1 cellular context compared by ENCODE assay signal in the genomic region with DNA sequence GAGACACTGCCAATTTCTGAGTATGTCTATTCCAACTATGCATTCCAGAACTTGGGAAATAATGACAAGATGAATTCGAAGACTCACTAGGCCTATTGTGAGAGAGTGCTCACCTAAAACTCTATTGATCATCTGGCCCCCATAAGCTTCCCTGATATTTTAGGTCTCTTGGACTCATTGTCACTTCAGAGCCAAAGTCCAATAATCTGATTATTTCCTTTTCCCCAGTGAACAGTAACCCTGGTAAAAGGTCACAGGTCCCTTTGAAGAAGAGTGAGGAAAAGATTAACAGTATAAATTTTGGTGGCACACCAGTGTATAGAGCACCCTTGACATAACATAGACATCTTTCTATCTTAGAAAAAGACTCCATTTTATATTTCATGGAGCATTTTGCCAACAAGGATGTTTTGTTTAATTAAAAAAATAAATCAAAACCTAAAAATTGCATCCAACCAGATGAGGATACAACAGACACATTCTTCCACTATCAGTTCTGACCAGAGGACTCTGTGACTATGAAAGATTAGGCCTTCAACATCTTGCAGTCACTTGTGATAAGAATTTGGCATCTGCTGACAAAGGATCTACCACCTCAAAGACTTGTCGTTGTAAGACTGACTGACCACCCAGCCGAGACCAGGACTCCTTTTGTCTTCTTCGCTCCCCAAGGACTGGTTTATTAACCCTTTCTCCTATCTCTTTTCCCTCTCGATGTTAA.
TF ChIP-seq lines count a peak whose summit lies in the region.

No MANE protein-coding gene starts in this region.

TF ChIP-seq in K562, 482 proteins besides CTCF, POLR2A, EP300 and RAD21 (continued from another document and continues in another):
- TF ChIP-seq, protein P1, sequence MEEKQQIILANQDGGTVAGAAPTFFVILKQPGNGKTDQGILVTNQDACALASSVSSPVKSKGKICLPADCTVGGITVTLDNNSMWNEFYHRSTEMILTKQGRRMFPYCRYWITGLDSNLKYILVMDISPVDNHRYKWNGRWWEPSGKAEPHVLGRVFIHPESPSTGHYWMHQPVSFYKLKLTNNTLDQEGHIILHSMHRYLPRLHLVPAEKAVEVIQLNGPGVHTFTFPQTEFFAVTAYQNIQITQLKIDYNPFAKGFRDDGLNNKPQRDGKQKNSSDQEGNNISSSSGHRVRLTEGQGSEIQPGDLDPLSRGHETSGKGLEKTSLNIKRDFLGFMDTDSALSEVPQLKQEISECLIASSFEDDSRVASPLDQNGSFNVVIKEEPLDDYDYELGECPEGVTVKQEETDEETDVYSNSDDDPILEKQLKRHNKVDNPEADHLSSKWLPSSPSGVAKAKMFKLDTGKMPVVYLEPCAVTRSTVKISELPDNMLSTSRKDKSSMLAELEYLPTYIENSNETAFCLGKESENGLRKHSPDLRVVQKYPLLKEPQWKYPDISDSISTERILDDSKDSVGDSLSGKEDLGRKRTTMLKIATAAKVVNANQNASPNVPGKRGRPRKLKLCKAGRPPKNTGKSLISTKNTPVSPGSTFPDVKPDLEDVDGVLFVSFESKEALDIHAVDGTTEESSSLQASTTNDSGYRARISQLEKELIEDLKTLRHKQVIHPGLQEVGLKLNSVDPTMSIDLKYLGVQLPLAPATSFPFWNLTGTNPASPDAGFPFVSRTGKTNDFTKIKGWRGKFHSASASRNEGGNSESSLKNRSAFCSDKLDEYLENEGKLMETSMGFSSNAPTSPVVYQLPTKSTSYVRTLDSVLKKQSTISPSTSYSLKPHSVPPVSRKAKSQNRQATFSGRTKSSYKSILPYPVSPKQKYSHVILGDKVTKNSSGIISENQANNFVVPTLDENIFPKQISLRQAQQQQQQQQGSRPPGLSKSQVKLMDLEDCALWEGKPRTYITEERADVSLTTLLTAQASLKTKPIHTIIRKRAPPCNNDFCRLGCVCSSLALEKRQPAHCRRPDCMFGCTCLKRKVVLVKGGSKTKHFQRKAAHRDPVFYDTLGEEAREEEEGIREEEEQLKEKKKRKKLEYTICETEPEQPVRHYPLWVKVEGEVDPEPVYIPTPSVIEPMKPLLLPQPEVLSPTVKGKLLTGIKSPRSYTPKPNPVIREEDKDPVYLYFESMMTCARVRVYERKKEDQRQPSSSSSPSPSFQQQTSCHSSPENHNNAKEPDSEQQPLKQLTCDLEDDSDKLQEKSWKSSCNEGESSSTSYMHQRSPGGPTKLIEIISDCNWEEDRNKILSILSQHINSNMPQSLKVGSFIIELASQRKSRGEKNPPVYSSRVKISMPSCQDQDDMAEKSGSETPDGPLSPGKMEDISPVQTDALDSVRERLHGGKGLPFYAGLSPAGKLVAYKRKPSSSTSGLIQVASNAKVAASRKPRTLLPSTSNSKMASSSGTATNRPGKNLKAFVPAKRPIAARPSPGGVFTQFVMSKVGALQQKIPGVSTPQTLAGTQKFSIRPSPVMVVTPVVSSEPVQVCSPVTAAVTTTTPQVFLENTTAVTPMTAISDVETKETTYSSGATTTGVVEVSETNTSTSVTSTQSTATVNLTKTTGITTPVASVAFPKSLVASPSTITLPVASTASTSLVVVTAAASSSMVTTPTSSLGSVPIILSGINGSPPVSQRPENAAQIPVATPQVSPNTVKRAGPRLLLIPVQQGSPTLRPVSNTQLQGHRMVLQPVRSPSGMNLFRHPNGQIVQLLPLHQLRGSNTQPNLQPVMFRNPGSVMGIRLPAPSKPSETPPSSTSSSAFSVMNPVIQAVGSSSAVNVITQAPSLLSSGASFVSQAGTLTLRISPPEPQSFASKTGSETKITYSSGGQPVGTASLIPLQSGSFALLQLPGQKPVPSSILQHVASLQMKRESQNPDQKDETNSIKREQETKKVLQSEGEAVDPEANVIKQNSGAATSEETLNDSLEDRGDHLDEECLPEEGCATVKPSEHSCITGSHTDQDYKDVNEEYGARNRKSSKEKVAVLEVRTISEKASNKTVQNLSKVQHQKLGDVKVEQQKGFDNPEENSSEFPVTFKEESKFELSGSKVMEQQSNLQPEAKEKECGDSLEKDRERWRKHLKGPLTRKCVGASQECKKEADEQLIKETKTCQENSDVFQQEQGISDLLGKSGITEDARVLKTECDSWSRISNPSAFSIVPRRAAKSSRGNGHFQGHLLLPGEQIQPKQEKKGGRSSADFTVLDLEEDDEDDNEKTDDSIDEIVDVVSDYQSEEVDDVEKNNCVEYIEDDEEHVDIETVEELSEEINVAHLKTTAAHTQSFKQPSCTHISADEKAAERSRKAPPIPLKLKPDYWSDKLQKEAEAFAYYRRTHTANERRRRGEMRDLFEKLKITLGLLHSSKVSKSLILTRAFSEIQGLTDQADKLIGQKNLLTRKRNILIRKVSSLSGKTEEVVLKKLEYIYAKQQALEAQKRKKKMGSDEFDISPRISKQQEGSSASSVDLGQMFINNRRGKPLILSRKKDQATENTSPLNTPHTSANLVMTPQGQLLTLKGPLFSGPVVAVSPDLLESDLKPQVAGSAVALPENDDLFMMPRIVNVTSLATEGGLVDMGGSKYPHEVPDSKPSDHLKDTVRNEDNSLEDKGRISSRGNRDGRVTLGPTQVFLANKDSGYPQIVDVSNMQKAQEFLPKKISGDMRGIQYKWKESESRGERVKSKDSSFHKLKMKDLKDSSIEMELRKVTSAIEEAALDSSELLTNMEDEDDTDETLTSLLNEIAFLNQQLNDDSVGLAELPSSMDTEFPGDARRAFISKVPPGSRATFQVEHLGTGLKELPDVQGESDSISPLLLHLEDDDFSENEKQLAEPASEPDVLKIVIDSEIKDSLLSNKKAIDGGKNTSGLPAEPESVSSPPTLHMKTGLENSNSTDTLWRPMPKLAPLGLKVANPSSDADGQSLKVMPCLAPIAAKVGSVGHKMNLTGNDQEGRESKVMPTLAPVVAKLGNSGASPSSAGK (IDR thresholded peaks at IDR 0.05): no peak
- no peak for TF ChIP-seq MAFK (IDR thresholded peaks at IDR 0.05; ENCODE audit: low read length)
- TF ChIP-seq STAG1 (CRISPR knock-in tag; IDR thresholded peaks at IDR 0.05; ENCODE audit: borderline replicate concordance): no peak
- no peak for TF ChIP-seq PHB (CRISPR knock-in tag; IDR thresholded peaks at IDR 0.05)
- no peak for TF ChIP-seq ZNF717 (CRISPR knock-in tag; IDR thresholded peaks at IDR 0.05)
- TF ChIP-seq, protein P2, sequence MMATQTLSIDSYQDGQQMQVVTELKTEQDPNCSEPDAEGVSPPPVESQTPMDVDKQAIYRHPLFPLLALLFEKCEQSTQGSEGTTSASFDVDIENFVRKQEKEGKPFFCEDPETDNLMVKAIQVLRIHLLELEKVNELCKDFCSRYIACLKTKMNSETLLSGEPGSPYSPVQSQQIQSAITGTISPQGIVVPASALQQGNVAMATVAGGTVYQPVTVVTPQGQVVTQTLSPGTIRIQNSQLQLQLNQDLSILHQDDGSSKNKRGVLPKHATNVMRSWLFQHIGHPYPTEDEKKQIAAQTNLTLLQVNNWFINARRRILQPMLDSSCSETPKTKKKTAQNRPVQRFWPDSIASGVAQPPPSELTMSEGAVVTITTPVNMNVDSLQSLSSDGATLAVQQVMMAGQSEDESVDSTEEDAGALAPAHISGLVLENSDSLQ (IDR thresholded peaks at IDR 0.05): peak; percentile 49
- no peak for TF ChIP-seq ETV6 (IDR thresholded peaks at IDR 0.05; ENCODE audit: borderline replicate concordance in 1 of 2, low read depth in 2 of 2, low read length in 1 of 2)
- TF ChIP-seq ETV6 (CRISPR knock-in tag; IDR thresholded peaks at IDR 0.05; ENCODE audit: borderline replicate concordance): no peak
- TF ChIP-seq, protein P3, sequence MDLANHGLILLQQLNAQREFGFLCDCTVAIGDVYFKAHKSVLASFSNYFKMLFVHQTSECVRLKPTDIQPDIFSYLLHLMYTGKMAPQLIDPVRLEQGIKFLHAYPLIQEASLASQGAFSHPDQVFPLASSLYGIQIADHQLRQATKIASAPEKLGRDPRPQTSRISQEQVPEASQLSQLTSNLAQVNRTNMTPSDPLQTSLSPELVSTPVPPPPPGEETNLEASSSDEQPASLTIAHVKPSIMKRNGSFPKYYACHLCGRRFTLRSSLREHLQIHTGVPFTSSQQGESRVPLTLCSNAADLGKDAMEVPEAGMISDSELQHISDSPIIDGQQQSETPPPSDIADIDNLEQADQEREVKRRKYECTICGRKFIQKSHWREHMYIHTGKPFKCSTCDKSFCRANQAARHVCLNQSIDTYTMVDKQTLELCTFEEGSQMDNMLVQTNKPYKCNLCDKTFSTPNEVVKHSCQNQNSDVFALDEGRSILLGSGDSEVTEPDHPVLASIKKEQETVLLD (IDR thresholded peaks at IDR 0.05): no peak
- TF ChIP-seq, protein P4, sequence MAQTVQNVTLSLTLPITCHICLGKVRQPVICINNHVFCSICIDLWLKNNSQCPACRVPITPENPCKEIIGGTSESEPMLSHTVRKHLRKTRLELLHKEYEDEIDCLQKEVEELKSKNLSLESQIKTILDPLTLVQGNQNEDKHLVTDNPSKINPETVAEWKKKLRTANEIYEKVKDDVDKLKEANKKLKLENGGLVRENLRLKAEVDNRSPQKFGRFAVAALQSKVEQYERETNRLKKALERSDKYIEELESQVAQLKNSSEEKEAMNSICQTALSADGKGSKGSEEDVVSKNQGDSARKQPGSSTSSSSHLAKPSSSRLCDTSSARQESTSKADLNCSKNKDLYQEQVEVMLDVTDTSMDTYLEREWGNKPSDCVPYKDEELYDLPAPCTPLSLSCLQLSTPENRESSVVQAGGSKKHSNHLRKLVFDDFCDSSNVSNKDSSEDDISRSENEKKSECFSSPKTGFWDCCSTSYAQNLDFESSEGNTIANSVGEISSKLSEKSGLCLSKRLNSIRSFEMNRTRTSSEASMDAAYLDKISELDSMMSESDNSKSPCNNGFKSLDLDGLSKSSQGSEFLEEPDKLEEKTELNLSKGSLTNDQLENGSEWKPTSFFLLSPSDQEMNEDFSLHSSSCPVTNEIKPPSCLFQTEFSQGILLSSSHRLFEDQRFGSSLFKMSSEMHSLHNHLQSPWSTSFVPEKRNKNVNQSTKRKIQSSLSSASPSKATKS (CRISPR knock-in tag; IDR thresholded peaks at IDR 0.05): no peak
- TF ChIP-seq RAD51 (IDR thresholded peaks at IDR 0.05; ENCODE audit: borderline replicate concordance, low read depth): no peak
- TF ChIP-seq ATF1 (CRISPR knock-in tag; IDR thresholded peaks at IDR 0.05): no peak
- no peak for TF ChIP-seq ATF1 (tag; IDR thresholded peaks at IDR 0.05)
- TF ChIP-seq, protein P5, sequence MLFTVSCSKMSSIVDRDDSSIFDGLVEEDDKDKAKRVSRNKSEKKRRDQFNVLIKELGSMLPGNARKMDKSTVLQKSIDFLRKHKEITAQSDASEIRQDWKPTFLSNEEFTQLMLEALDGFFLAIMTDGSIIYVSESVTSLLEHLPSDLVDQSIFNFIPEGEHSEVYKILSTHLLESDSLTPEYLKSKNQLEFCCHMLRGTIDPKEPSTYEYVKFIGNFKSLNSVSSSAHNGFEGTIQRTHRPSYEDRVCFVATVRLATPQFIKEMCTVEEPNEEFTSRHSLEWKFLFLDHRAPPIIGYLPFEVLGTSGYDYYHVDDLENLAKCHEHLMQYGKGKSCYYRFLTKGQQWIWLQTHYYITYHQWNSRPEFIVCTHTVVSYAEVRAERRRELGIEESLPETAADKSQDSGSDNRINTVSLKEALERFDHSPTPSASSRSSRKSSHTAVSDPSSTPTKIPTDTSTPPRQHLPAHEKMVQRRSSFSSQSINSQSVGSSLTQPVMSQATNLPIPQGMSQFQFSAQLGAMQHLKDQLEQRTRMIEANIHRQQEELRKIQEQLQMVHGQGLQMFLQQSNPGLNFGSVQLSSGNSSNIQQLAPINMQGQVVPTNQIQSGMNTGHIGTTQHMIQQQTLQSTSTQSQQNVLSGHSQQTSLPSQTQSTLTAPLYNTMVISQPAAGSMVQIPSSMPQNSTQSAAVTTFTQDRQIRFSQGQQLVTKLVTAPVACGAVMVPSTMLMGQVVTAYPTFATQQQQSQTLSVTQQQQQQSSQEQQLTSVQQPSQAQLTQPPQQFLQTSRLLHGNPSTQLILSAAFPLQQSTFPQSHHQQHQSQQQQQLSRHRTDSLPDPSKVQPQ (CRISPR knock-in tag; IDR thresholded peaks at IDR 0.05; ENCODE audit: borderline replicate concordance): no peak
- TF ChIP-seq BDP1 (IDR thresholded peaks at IDR 0.05; ENCODE audit: insufficient read depth, insufficient read length): no peak
- peak; percentile 93 to 95 for TF ChIP-seq KDM1A (IDR thresholded peaks at IDR 0.05)
- no peak for TF ChIP-seq ZNF384 (IDR thresholded peaks at IDR 0.05; ENCODE audit: low read depth, low read length)
- no peak for TF ChIP-seq ZNF253 (CRISPR knock-in tag; conservative IDR thresholded peaks at IDR 0.05)
- TF ChIP-seq, protein P6, sequence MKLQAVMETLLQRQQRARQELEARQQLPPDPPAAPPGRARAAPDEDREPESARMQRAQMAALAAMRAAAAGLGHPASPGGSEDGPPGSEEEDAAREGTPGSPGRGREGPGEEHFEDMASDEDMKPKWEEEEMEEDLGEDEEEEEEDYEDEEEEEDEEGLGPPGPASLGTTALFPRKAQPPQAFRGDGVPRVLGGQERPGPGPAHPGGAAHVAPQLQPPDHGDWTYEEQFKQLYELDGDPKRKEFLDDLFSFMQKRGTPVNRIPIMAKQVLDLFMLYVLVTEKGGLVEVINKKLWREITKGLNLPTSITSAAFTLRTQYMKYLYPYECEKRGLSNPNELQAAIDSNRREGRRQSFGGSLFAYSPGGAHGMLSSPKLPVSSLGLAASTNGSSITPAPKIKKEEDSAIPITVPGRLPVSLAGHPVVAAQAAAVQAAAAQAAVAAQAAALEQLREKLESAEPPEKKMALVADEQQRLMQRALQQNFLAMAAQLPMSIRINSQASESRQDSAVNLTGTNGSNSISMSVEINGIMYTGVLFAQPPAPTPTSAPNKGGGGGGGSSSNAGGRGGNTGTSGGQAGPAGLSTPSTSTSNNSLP (IDR thresholded peaks at IDR 0.05; ENCODE audit: borderline replicate concordance, low read depth, low read length): no peak
- no peak for TF ChIP-seq CBX5 (IDR thresholded peaks at IDR 0.05; ENCODE audit: borderline replicate concordance, low read depth)
- no peak for TF ChIP-seq HLTF (IDR thresholded peaks at IDR 0.05)
- TF ChIP-seq SMC3 (conservative IDR thresholded peaks at IDR 0.05; ENCODE audit: insufficient read depth, low read depth, low read length): no peak
- TF ChIP-seq POLR3A (IDR thresholded peaks at IDR 0.05; ENCODE audit: borderline replicate concordance, extremely low read depth, insufficient read depth, insufficient read length): no peak
- TF ChIP-seq CBFA2T2 (conservative IDR thresholded peaks at IDR 0.05): peak; percentile 95
- no peak for TF ChIP-seq CBX3 (IDR thresholded peaks at IDR 0.05; ENCODE audit: borderline replicate concordance in 1 of 2, low read length in 2 of 2)
- TF ChIP-seq, protein P7, sequence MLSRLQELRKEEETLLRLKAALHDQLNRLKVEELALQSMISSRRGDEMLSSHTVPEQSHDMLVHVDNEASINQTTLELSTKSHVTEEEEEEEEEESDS (CRISPR knock-in tag; IDR thresholded peaks at IDR 0.05): no peak
- TF ChIP-seq, protein P8, sequence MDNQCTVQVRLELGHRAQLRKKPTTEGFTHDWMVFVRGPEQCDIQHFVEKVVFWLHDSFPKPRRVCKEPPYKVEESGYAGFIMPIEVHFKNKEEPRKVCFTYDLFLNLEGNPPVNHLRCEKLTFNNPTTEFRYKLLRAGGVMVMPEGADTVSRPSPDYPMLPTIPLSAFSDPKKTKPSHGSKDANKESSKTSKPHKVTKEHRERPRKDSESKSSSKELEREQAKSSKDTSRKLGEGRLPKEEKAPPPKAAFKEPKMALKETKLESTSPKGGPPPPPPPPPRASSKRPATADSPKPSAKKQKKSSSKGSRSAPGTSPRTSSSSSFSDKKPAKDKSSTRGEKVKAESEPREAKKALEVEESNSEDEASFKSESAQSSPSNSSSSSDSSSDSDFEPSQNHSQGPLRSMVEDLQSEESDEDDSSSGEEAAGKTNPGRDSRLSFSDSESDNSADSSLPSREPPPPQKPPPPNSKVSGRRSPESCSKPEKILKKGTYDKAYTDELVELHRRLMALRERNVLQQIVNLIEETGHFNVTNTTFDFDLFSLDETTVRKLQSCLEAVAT (IDR thresholded peaks at IDR 0.05): no peak
